Comparison of ENCODE assay signal across 8 cellular contexts in genomic region chr4:88523325-88524129, GRCh38. TPM values are rescaled to one million over a fixed set of nuclear protein-coding genes. Genes with fewer than 3 reads are reported as not detected.
DNase-seq lines count a peak whose midpoint lies in the region; ATAC-seq and TF ChIP-seq lines count a peak whose summit lies in the region.

PYURF (minus strand) TSS chr4:88523776; CDS start chr4:88523700, 76 bp downstream.

- WGBS in GM23248 (ENCODE audit: low coverage in 1 of 2, low lambda C conversion rate in 2 of 2, missing lambda C conversion rate in 2 of 2), 2 experiments: 1% methylated on average over 40 to 65 of the region's 68 CpGs

- H3K4me3 ChIP-seq in DOHH2 (ENCODE audit: low read length) (peak within 1 kb of the TSS; percentile 81), GM23248 (peak within 1 kb of the TSS; percentile 86), Karpas-422 (ENCODE audit: low read length) (peak within 1 kb of the TSS; percentile 87)

- TF ChIP-seq CTCF in DOHH2 (IDR thresholded peaks at IDR 0.05; ENCODE audit: low read depth, low read length, poor library complexity, severe bottlenecking): no peak

- ATAC-seq in naive B cell (ENCODE audit: low read depth in 2 of 2): peak; percentile 79 to 83
- peak; percentile 95 for ATAC-seq in stimulated activated memory B cell treated with anti-CD40 and anti-IgM and Interleukin-4, amounts not matched to agents 10 μg/mL and 1 μg/mL and 100 μg/mL, for 72 hours

- H3F3A ChIP-seq in DOHH2 (ENCODE audit: control insufficient read depth, insufficient read depth) (peaks cover 8% of the 10 kb centered on the region; the same call in 1 of the 2 replicates), GM23248 (ENCODE audit: insufficient read depth) (peaks cover 38% of the 10 kb centered on the region)

- H3K79me2 ChIP-seq in DOHH2 (ENCODE audit: control insufficient read depth, low read length) (peaks cover 17% of the 10 kb centered on the region), GM23248 (ENCODE audit: insufficient read depth) (peaks cover 80% of the 10 kb centered on the region), Karpas-422 (ENCODE audit: low read length) (no peaks in the 10 kb centered on the region)

- in situ Hi-C loops in GM23248 (cut with MboI): loop anchor here (25.0 kb wide), 1 partner anchor 486 kb away; no protein-coding TSS in a partner anchor

- H3K27me3 ChIP-seq in DOHH2 (ENCODE audit: control insufficient read depth, low read length) (no peaks in the 10 kb centered on the region), GM23248 (replicated peaks; ENCODE audit: insufficient read depth) (no peaks in the 10 kb centered on the region), Karpas-422 (ENCODE audit: low read length) (no peaks in the 10 kb centered on the region)

- H4K20me1 ChIP-seq in DOHH2 (ENCODE audit: control insufficient read depth, insufficient read depth, low read depth, low read length) (no peaks in the 10 kb centered on the region), GM23248 (ENCODE audit: insufficient read depth) (0 out of 2 replicates have a peak, but pooled peaks cover 3% of the 10 kb centered on the region), Karpas-422 (ENCODE audit: insufficient read depth, low read depth, low read length) (0 out of 2 replicates have a peak, but pooled peaks cover 9% of the 10 kb centered on the region)

- H3K9ac ChIP-seq in GM23248 (peak within 1 kb of the TSS; percentile 98), Karpas-422 (ENCODE audit: low read length) (peak within 1 kb of the TSS; percentile 82)

- no peaks in the 10 kb centered on the region for H3K36me3 Mint-ChIP-seq in naive B cell
- peaks cover 8% of the 10 kb centered on the region for H3K36me3 Mint-ChIP-seq in stimulated activated memory B cell treated with anti-CD40 and anti-IgM and Interleukin-4, amounts not matched to agents 10 μg/mL and 1 μg/mL and 100 μg/mL, for 72 hours

- peaks cover 19% of the 10 kb centered on the region for H3K36me3 ChIP-seq in DOHH2 (ENCODE audit: control insufficient read depth, low read length)
- peaks cover 15% of the 10 kb centered on the region; the same call in 1 of the 2 replicates for H3K36me3 ChIP-seq in GM23248 (ENCODE audit: low read depth)
- H3K36me3 ChIP-seq in Karpas-422 (ENCODE audit: insufficient read depth, low read length): no peaks in the 10 kb centered on the region; the same call in 1 of the 2 replicates

- no peak within 1 kb of the TSS for H3K27ac ChIP-seq in DOHH2 (ENCODE audit: low read depth, low read length)
- peak within 1 kb of the TSS; percentile 97 for H3K27ac ChIP-seq in GM23248
- H3K27ac ChIP-seq in Karpas-422 (ENCODE audit: low read length): no peak within 1 kb of the TSS

- H2AFZ ChIP-seq in GM23248 (peak within 1 kb of the TSS; percentile 90), Karpas-422 (ENCODE audit: low read length) (peak within 1 kb of the TSS; percentile 92)

- H3K4me1 Mint-ChIP-seq in naive B cell: peaks cover 7 to 14% (median 10%) of the 10 kb centered on the region in 3 donors
- peaks cover 23% of the 10 kb centered on the region for H3K4me1 Mint-ChIP-seq in stimulated activated memory B cell treated with anti-CD40 and anti-IgM and Interleukin-4, amounts not matched to agents 10 μg/mL and 1 μg/mL and 100 μg/mL, for 72 hours

- H3K27me3 Mint-ChIP-seq in naive B cell: no peaks in the 10 kb centered on the region
- no peaks in the 10 kb centered on the region for H3K27me3 Mint-ChIP-seq in stimulated activated memory B cell treated with anti-CD40 and anti-IgM and Interleukin-4, amounts not matched to agents 10 μg/mL and 1 μg/mL and 100 μg/mL, for 72 hours

- no peaks in the 10 kb centered on the region for H3K9me3 ChIP-seq in DOHH2 (ENCODE audit: control insufficient read depth, insufficient read depth, low read length)
- H3K9me3 ChIP-seq in GM23248 (ENCODE audit: low read depth): no peaks in the 10 kb centered on the region
- H3K9me3 ChIP-seq in Karpas-422 (ENCODE audit: low read length): no peaks in the 10 kb centered on the region

- no peaks in the 10 kb centered on the region for H3K9me3 Mint-ChIP-seq in naive B cell
- no peaks in the 10 kb centered on the region for H3K9me3 Mint-ChIP-seq in stimulated activated memory B cell treated with anti-CD40 and anti-IgM and Interleukin-4, amounts not matched to agents 10 μg/mL and 1 μg/mL and 100 μg/mL, for 72 hours

- H3K4me2 ChIP-seq in DOHH2 (ENCODE audit: low read length): peak within 1 kb of the TSS; percentile 72
- H3K4me2 ChIP-seq in GM23248 (ENCODE audit: unreplicated experiment): peak within 1 kb of the TSS; percentile 99
- H3K4me2 ChIP-seq in Karpas-422 (ENCODE audit: low read depth, low read length, poor library complexity, severe bottlenecking): peak within 1 kb of the TSS; percentile 74

- DNase-seq in GM23248 (peak; percentile 99), Karpas-422 (peak; percentile 91), RPMI7951 (ENCODE audit: low read depth) (peak; percentile 91), fibroblast of gingiva (ENCODE audit: low read depth) (peak; percentile 92), naive B cell (peak; percentile 67)
- DNase-seq in activated T-helper 1 cell treated with anti-CD3 and anti-CD28 coated beads, Interleukin-2, amount 50 U/mL, for 16 hours (ENCODE audit: low read depth in 1 of 2, low spot score in 1 of 2): peak; percentile 37 to 62

- H3K9me2 ChIP-seq in DOHH2 (replicated peaks; ENCODE audit: control insufficient read depth, low read length): no peaks in the 10 kb centered on the region
- no peaks in the 10 kb centered on the region for H3K9me2 ChIP-seq in GM23248 (ENCODE audit: insufficient read depth)
- H3K9me2 ChIP-seq in Karpas-422 (replicated peaks; ENCODE audit: insufficient read depth, low read length): no peaks in the 10 kb centered on the region

- H3K4me1 ChIP-seq in DOHH2 (ENCODE audit: control insufficient read depth, low read length): peaks cover 16% of the 10 kb centered on the region
- H3K4me1 ChIP-seq in GM23248 (ENCODE audit: insufficient read depth): peaks cover 29% of the 10 kb centered on the region
- peaks cover 12% of the 10 kb centered on the region for H3K4me1 ChIP-seq in Karpas-422 (ENCODE audit: low read length)

- peak within 1 kb of the TSS; percentile 91 to 99 (median 97) for H3K4me3 Mint-ChIP-seq in naive B cell
- H3K4me3 Mint-ChIP-seq in stimulated activated memory B cell treated with anti-CD40 and anti-IgM and Interleukin-4, amounts not matched to agents 10 μg/mL and 1 μg/mL and 100 μg/mL, for 72 hours: peak within 1 kb of the TSS; percentile 100

- peak within 1 kb of the TSS; percentile 51 to 97 (median 90) for H3K27ac Mint-ChIP-seq in naive B cell
- H3K27ac Mint-ChIP-seq in stimulated activated memory B cell treated with anti-CD40 and anti-IgM and Interleukin-4, amounts not matched to agents 10 μg/mL and 1 μg/mL and 100 μg/mL, for 72 hours: peak within 1 kb of the TSS; percentile 97

RNA-seq across cellular contexts. Expression of gene PYURF, which starts in this region (rescaled TPM):
- 93.8 and 118 TPM in 2 replicates for total RNA-seq in GM23248 (2014; rRNA removed; shearing (Covaris generic))
- 178 TPM in 2 replicates for polyA plus RNA-seq in GM23248 (2016; fragmentation: Nextera tagmentation; extraction: Ambion mirVana)
- 42.7 and 77.2 TPM in 2 replicates for total RNA-seq in Karpas-422 (2014; rRNA removed; shearing (Covaris generic); ENCODE audit: low replicate concordance)
- total RNA-seq in RPMI7951 (2014; rRNA removed; shearing (Covaris generic)): 85.2 and 91.3 TPM in 2 replicates
- polyA plus RNA-seq in naive B cell (ENCODE audit: low read depth in 6 of 6): 100 to 1,000 TPM; 197 to 384 (median 239) TPM
